ENCODE assay signal across 1 cellular context in genomic region chr1:237672748-237673147, GRCh38.
TF ChIP-seq lines count a peak whose summit lies in the region.

No MANE protein-coding gene starts in this region.

TF ChIP-seq in H1, 55 proteins besides CTCF, POLR2A, EP300 and RAD21 (continued from another document):
- TF ChIP-seq SP4 (IDR thresholded peaks at IDR 0.05; ENCODE audit: low read length) (no peak), SIN3A (conservative IDR thresholded peaks at IDR 0.05 in 1 of 2, IDR thresholded peaks at IDR 0.05 in 1 of 2; ENCODE audit: low read depth in 1 of 2, low read length in 2 of 2) (no peak), NANOG (IDR thresholded peaks at IDR 0.05; ENCODE audit: insufficient read depth, low read depth, low read length, poor library complexity, severe bottlenecking) (no peak), CBX5 (IDR thresholded peaks at IDR 0.05; ENCODE audit: low read depth, low read length) (no peak), ZNF274 (IDR thresholded peaks at IDR 0.05; ENCODE audit: borderline replicate concordance, extremely low read depth, low read length) (no peak), GABPA (IDR thresholded peaks at IDR 0.05; ENCODE audit: borderline replicate concordance, insufficient read depth, low read length) (no peak), BRCA1 (IDR thresholded peaks at IDR 0.05; ENCODE audit: low read depth, low read length) (no peak)
TF ChIP-seq in H1: peak in this region for 0.
